In genomic region chr4:4248036-4248884, GRCh38 we compare ENCODE assay signal across 1 cellular context.
TF ChIP-seq lines count a peak whose summit lies in the region.

Gene TMEM128, minus strand, starts transcription at chr4:4248223. Its CDS starts 21 bp downstream, at chr4:4248202.

TF ChIP-seq in HepG2, 621 proteins besides CTCF, POLR2A, EP300 and RAD21 (continued from another document and continues in another):
- TF ChIP-seq ATF7 (IDR thresholded peaks at IDR 0.05) (peak; percentile 87), ATF7 (CRISPR knock-in tag; IDR thresholded peaks at IDR 0.05) (peak; percentile 85), ARNTL (CRISPR knock-in tag; IDR thresholded peaks at IDR 0.05) (0 out of 2 replicates have a peak, but pooled peaks have one; percentile 6), ZNF326 (CRISPR knock-in tag; IDR thresholded peaks at IDR 0.05; ENCODE audit: borderline replicate concordance) (no peak), ZNF570 (CRISPR knock-in tag; IDR thresholded peaks at IDR 0.05; ENCODE audit: borderline replicate concordance) (no peak), ZNF282 (IDR thresholded peaks at IDR 0.05; ENCODE audit: partially characterized antibody) (no peak), NCOR1 (IDR thresholded peaks at IDR 0.05; ENCODE audit: borderline replicate concordance, low read length) (no peak), HNRNPK (IDR thresholded peaks at IDR 0.05; ENCODE audit: low read depth, low read length, poor library complexity, severe bottlenecking) (no peak), CEBPB (IDR thresholded peaks at IDR 0.05; ENCODE audit: borderline replicate concordance, low read depth, low read length) (no peak), ZNF567 (CRISPR knock-in tag; IDR thresholded peaks at IDR 0.05; ENCODE audit: borderline replicate concordance) (no peak), ZHX1 (CRISPR knock-in tag; IDR thresholded peaks at IDR 0.05; ENCODE audit: low read depth) (peak; percentile 63; the same call in 1 of the 2 replicates), ZNF136 (CRISPR knock-in tag; IDR thresholded peaks at IDR 0.05; ENCODE audit: low read depth) (peak; percentile 64), SMARCC2 (IDR thresholded peaks at IDR 0.05) (no peak), ZNF644 (CRISPR knock-in tag; IDR thresholded peaks at IDR 0.05; ENCODE audit: low read depth) (0 out of 2 replicates have a peak, but pooled peaks have one; percentile 7), HMGXB4 (CRISPR knock-in tag; IDR thresholded peaks at IDR 0.05; ENCODE audit: borderline replicate concordance in 1 of 2, low read depth in 1 of 2) (peak; percentile 70 to 91; a peak in 3 of 4 replicates), HOXA9 (CRISPR knock-in tag; IDR thresholded peaks at IDR 0.05; ENCODE audit: borderline replicate concordance) (peak; percentile 75; the same call in 1 of the 2 replicates), CHD4 (IDR thresholded peaks at IDR 0.05; ENCODE audit: borderline replicate concordance, low read length) (no peak), ZNF207 (IDR thresholded peaks at IDR 0.05; ENCODE audit: borderline replicate concordance) (no peak), GMEB2 (CRISPR knock-in tag; IDR thresholded peaks at IDR 0.05; ENCODE audit: low read depth) (0 out of 2 replicates have a peak, but pooled peaks have one; percentile 17), ELK4 (CRISPR knock-in tag; IDR thresholded peaks at IDR 0.05; ENCODE audit: borderline replicate concordance) (no peak), TBX2 (CRISPR knock-in tag; IDR thresholded peaks at IDR 0.05; ENCODE audit: borderline replicate concordance) (peak; percentile 65), DZIP1 (CRISPR knock-in tag; IDR thresholded peaks at IDR 0.05) (no peak), SNAPC5 (CRISPR knock-in tag; IDR thresholded peaks at IDR 0.05; ENCODE audit: borderline replicate concordance) (no peak), GRHL1 (CRISPR knock-in tag; conservative IDR thresholded peaks at IDR 0.05) (no peak), ZNF792 (CRISPR knock-in tag; IDR thresholded peaks at IDR 0.05) (no peak), IKZF5 (CRISPR knock-in tag; IDR thresholded peaks at IDR 0.05) (peak; percentile 71), ZNF589 (CRISPR knock-in tag; conservative IDR thresholded peaks at IDR 0.05) (peak; percentile 36; the same call in 1 of the 2 replicates), ZBTB20 (CRISPR knock-in tag; IDR thresholded peaks at IDR 0.05; ENCODE audit: borderline replicate concordance, low read depth) (no peak), HOMEZ (CRISPR knock-in tag; IDR thresholded peaks at IDR 0.05; ENCODE audit: low read depth) (no peak), ZNF251 (CRISPR knock-in tag; IDR thresholded peaks at IDR 0.05) (no peak), MXI1 (IDR thresholded peaks at IDR 0.05; ENCODE audit: borderline replicate concordance, low read depth, low read length) (peak; percentile 57; the same call in 1 of the 3 replicates), RAD51 (IDR thresholded peaks at IDR 0.05; ENCODE audit: borderline replicate concordance) (no peak), MYNN (CRISPR knock-in tag; IDR thresholded peaks at IDR 0.05; ENCODE audit: low read depth) (no peak), GPBP1L1 (CRISPR knock-in tag; IDR thresholded peaks at IDR 0.05) (no peak), ATF1 (CRISPR knock-in tag; IDR thresholded peaks at IDR 0.05) (peak; percentile 95), HES4 (CRISPR knock-in tag; IDR thresholded peaks at IDR 0.05; ENCODE audit: borderline replicate concordance) (no peak), ZNF775 (CRISPR knock-in tag; IDR thresholded peaks at IDR 0.05; ENCODE audit: borderline replicate concordance) (no peak), PCBP2 (optimal IDR thresholded peaks at IDR 0.05; ENCODE audit: low read depth, low read length, poor library complexity, severe bottlenecking) (no peak), MAFF (IDR thresholded peaks at IDR 0.05; ENCODE audit: low read depth, low read length) (no peak), RFX5 (IDR thresholded peaks at IDR 0.05; ENCODE audit: low read depth, low read length) (peak; percentile 41; the same call in 1 of the 2 replicates), ZNF598 (CRISPR knock-in tag; IDR thresholded peaks at IDR 0.05; ENCODE audit: borderline replicate concordance) (peak; percentile 26; the same call in 1 of the 2 replicates), GZF1 (CRISPR knock-in tag; IDR thresholded peaks at IDR 0.05) (no peak), POLR2AphosphoS5 (IDR thresholded peaks at IDR 0.05; ENCODE audit: low read depth, low read length) (peak; percentile 92), TAF1 (CRISPR knock-in tag; IDR thresholded peaks at IDR 0.05) (peak; percentile 98), ZNF557 (CRISPR knock-in tag; IDR thresholded peaks at IDR 0.05) (0 out of 2 replicates have a peak, but pooled peaks have one; percentile 27), ZNF710 (CRISPR knock-in tag; IDR thresholded peaks at IDR 0.05; ENCODE audit: borderline replicate concordance) (peak; percentile 45; the same call in 1 of the 2 replicates)
